Comparison of ENCODE assay signal across 8 cellular contexts in the genomic region with DNA sequence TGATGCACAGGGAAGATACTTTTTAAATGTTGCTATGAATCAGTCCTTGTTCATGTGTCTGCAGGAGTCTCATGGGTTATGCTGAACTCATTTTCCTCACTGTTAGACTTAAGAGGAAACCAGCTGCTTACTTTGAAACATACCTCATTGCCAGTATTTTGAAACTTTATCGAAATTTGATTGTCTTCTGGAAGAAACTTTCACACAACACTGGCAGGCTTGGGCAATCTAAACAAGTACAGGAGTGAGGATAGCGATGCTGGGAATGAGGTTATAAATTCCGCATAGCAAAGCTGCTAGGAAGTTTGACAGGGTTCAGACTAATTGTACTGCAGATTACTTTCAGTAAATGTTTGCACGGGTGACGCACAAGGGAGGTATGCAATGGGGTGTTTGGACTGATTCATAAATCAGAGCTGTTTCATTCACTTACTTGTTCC.
A peak's percentile ranks its signal among the peaks of the same experiment; 100 is the strongest.
DNase-seq lines count a peak whose midpoint lies in the region; ATAC-seq, FAIRE-seq and TF ChIP-seq lines count a peak whose summit lies in the region.

No MANE protein-coding gene starts in this region.

- H3K27me3 ChIP-seq in body of pancreas (no peaks in the 10 kb centered on the region), stomach (no peaks in the 10 kb centered on the region), H7 (ENCODE audit: control insufficient read depth, insufficient read depth, low read length) (no peaks in the 10 kb centered on the region)

- H3K36me3 ChIP-seq in body of pancreas (replicated peaks in 1 of 2; ENCODE audit: insufficient read depth in 1 of 2, low read depth in 2 of 2) (no peaks in the 10 kb centered on the region), stomach (no peaks in the 10 kb centered on the region), H7 (replicated peaks; ENCODE audit: control insufficient read depth, insufficient read depth, low read length) (no peaks in the 10 kb centered on the region)

- H3K4me3 Mint-ChIP-seq in HFFc6 = peak overlapping the region; percentile 79

- peaks cover 20% of the 10 kb centered on the region for H3K4me1 ChIP-seq in body of pancreas
- peaks cover 12 to 30% (median 21%) of the 10 kb centered on the region in 4 donors for H3K4me1 ChIP-seq in stomach

- H3K36me3 Mint-ChIP-seq in HFFc6 (ENCODE audit: low read depth) = no peaks in the 10 kb centered on the region

- WGBS in body of pancreas, 2 donors = 28 to 31% methylated on average over 5 of the region's 5 CpGs
- WGBS in stomach, 5 donors = 17 to 30% (median 22%) methylated on average over 5 of the region's 5 CpGs

- FAIRE-seq in islet of Langerhans (lab: Jason Lieb, UNC) = peak; percentile 93

- no peak overlapping the region for H3K4me3 ChIP-seq in body of pancreas
- H3K4me3 ChIP-seq in stomach = no peak overlapping the region
- no peak overlapping the region for H3K4me3 ChIP-seq in H7 (ENCODE audit: insufficient read depth, low read depth, low read length)

- H3K27ac Mint-ChIP-seq in HFFc6 = peak overlapping the region; percentile 91

- intact Hi-C loops in body of pancreas (cut with DNase I) = no loop called here
- intact Hi-C loops in stomach (cut with DNase I; ENCODE audit: low total_unique reads) = no loop called here

- TF ChIP-seq POLR2A in body of pancreas (IDR thresholded peaks at IDR 0.05) (no peak), stomach (IDR thresholded peaks at IDR 0.05) (no peak)

- peak overlapping the region; percentile 66 to 80 (median 75) for H3K27ac ChIP-seq in body of pancreas
- H3K27ac ChIP-seq in stomach = peak overlapping the region in 4 of 5 donors; percentile 39 to 61 (median 56)

- H3K27me3 Mint-ChIP-seq in HFFc6 (ENCODE audit: insufficient read depth) = no peaks in the 10 kb centered on the region

- peak; percentile 89 for DNase-seq in HFFc6
- DNase-seq in body of pancreas = peak; percentile 39 to 77 (median 61)
- DNase-seq in stomach = peak; percentile 70
- no peak for DNase-seq in H7
- DNase-seq in GM20000 (ENCODE audit: low spot score) = no peak

- no peak for TF ChIP-seq CTCF in HFFc6 (IDR thresholded peaks at IDR 0.05)
- no peak for TF ChIP-seq CTCF in body of pancreas (IDR thresholded peaks at IDR 0.05)
- no peak for TF ChIP-seq CTCF in stomach (IDR thresholded peaks at IDR 0.05)
- TF ChIP-seq CTCF in GM20000 (IDR thresholded peaks at IDR 0.05; ENCODE audit: extremely low read depth, missing control alignments) = no peak

- H3K9me3 Mint-ChIP-seq in HFFc6 = no peaks in the 10 kb centered on the region

- TF ChIP-seq EP300 in stomach (IDR thresholded peaks at IDR 0.05) = peak; percentile 74

- ATAC-seq in body of pancreas = peak; percentile 96
- no peak for ATAC-seq in GM18511 (IDR thresholded peaks at IDR 0.05; ENCODE audit: unreplicated experiment)
- no peak for ATAC-seq in GM18858 (IDR thresholded peaks at IDR 0.05; ENCODE audit: unreplicated experiment)

- H3K9me3 ChIP-seq in body of pancreas (no peaks in the 10 kb centered on the region), stomach (no peaks in the 10 kb centered on the region)

- peaks cover 75% of the 10 kb centered on the region for H3K4me1 Mint-ChIP-seq in HFFc6 (ENCODE audit: low read depth)

Comparison
In these comparisons a context has a peak if more than half of its experiments do, and no peak if none do; other contexts are left out.
1. DNase-seq: peak in HFFc6 (single experiment), body of pancreas (4 of 4) and stomach (single experiment); none in H7 (single experiment) and GM20000 (single experiment).